ENCODE assay signal across 11 cellular contexts in the genomic region with DNA sequence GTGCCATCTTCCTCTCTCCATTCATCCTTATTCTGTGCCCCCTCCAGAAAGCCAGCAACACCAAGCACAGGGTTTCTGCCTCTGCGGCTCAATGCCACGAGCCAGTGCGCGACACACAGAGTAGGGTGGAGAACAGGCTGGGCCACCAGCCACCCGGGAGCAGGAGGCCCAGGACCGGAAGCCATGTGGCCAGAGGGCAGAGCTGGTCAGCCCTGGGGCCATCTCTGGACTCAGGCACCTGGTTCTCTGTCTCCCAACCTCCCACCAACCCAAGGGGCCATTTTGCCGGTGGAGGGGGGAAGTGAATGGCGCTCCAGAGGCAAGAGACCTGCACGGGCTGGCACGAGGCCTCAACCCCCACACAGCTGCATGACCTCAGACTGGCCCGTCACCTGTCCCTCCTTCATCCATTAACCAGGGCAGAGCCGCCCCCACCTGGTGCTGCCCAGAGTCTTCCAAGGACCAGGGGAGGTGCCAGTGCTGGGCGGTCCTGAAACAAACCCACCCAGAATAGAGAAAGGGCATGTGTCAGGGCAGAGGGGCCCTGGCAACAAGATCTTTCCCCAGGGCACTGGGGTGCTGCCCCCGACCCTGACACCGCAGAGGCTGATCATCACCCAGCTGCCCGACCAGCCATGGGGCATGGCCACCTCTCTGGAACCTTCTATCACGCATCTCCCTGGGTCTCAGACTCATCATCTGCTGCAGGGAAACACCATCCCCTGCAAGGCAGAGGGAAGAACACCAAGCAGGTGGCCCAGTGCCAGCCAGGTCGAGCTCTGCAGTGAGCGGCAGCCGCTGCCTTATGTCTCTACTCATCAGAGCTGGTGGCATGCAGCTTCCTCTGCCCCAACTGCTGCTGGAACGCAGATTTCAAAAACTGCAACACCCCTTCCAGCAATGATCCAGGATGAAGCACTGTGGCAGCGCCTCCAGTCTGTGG. TPM values are rescaled to one million over a fixed set of nuclear protein-coding genes. Genes with fewer than 3 reads are reported as not detected.
DNase-seq lines count a peak whose midpoint lies in the region; ATAC-seq and TF ChIP-seq lines count a peak whose summit lies in the region.
"Had no signal": no experiment of that assay in that cellular context is flagged by ENCODE, and none has a peak within 500 bp of the region (broad histone marks: within the 10 kb centered on the region; RNA-seq: fewer than 3 reads in every experiment).

No MANE protein-coding gene starts in this region.

- H3K4me2 ChIP-seq in smooth muscle cell, result peak overlapping the region; percentile 42

- H3K27me3 ChIP-seq in right cardiac atrium (ENCODE audit: control insufficient read depth, insufficient read depth) (no peaks in the 10 kb centered on the region), smooth muscle cell (ENCODE audit: low read depth) (no peaks in the 10 kb centered on the region)

- no peak for TF ChIP-seq CTCF in HEK293 (tag by site-specific recombination; IDR thresholded peaks at IDR 0.05)
- TF ChIP-seq CTCF in RWPE1 (conservative IDR thresholded peaks at IDR 0.05; ENCODE audit: low read depth), result no peak
- no peak for TF ChIP-seq CTCF in smooth muscle cell (IDR thresholded peaks at IDR 0.05; ENCODE audit: borderline replicate concordance, insufficient read depth, poor library complexity, severe bottlenecking)

- peaks cover 100% of the 10 kb centered on the region for H3K79me2 ChIP-seq in smooth muscle cell (ENCODE audit: low read depth)

- H2AFZ ChIP-seq in smooth muscle cell (ENCODE audit: low read depth), result no peak overlapping the region

- POLR2A ChIA-PET in HEK293 (lab: Yijun Ruan, JAX), result no interaction called here
- POLR2A ChIA-PET in RWPE1 (lab: Yijun Ruan, JAX; ENCODE audit: low non-redundant PET), result no interaction called here

- ATAC-seq in right cardiac atrium (peak in 1 of 2 donors; percentile 2), HG03571 (IDR thresholded peaks at IDR 0.05; ENCODE audit: unreplicated experiment) (no peak)
- ATAC-seq: activated CD8-positive, alpha-beta T cell treated with anti-CD3 and anti-CD28 coated beads, Interleukin-2, amount 10 ng/mL, durations not matched to agents 7 days and 5 days; activated naive CD8-positive, alpha-beta T cell treated with anti-CD3 and anti-CD28 coated beads, Interleukin-2, amount 50 U/mL, for 24 hours had no signal

- H3F3A ChIP-seq in smooth muscle cell (ENCODE audit: low read depth), result no peaks in the 10 kb centered on the region

- H3K4me1 ChIP-seq in HEK293 (ENCODE audit: control insufficient read depth, insufficient read depth, low read length) (no peaks in the 10 kb centered on the region), right cardiac atrium (ENCODE audit: control insufficient read depth, insufficient read depth, low read length) (peaks cover 8% of the 10 kb centered on the region), smooth muscle cell (ENCODE audit: low read depth) (peaks cover 16% of the 10 kb centered on the region)

- H3K9ac ChIP-seq in smooth muscle cell (ENCODE audit: low read depth), result no peak overlapping the region

- DNase-seq in RWPE1 (ENCODE audit: low spot score) (no peak), right cardiac atrium (peak; percentile 10 to 60 (median 59)), smooth muscle cell (lab: John Stamatoyannopoulos, UW; ENCODE audit: unreplicated experiment) (no peak), superior temporal gyrus (ENCODE audit: extremely low spot score) (no peak), SK-N-DZ (ENCODE audit: low spot score) (no peak)
- DNase-seq: activated CD8-positive, alpha-beta T cell treated with anti-CD3 and anti-CD28 coated beads, Interleukin-2, amount 10 ng/mL, durations not matched to agents 7 days and 5 days; activated naive CD8-positive, alpha-beta T cell treated with anti-CD3 and anti-CD28 coated beads, Interleukin-2, amount 50 U/mL, for 24 hours; DND-41; stimulated activated CD4-positive, alpha-beta T cell treated with anti-CD3 and anti-CD28 coated beads, Interleukin-15, amount 100 ng/mL, for 24 hours had no signal

- no peaks in the 10 kb centered on the region for H3K36me3 ChIP-seq in HEK293 (ENCODE audit: control insufficient read depth in 2 of 2, insufficient read depth in 1 of 2, low read length in 2 of 2)
- H3K36me3 ChIP-seq in smooth muscle cell (ENCODE audit: low read depth), result no peaks in the 10 kb centered on the region

- 81% methylated on average over 22 of the region's 22 CpGs for WGBS in right cardiac atrium
- 90% methylated on average over 22 of the region's 22 CpGs for WGBS in smooth muscle cell (ENCODE audit: low lambda C conversion rate)

- no peaks in the 10 kb centered on the region for H3K9me3 ChIP-seq in HEK293 (ENCODE audit: control insufficient read depth, insufficient read depth, low read depth, low read length)
- no peaks in the 10 kb centered on the region for H3K9me3 ChIP-seq in right cardiac atrium (ENCODE audit: control insufficient read depth, low read length)
- H3K9me3 ChIP-seq in smooth muscle cell (replicated peaks; ENCODE audit: low read depth), result no peaks in the 10 kb centered on the region

- H3K4me3 ChIP-seq in HEK293 (ENCODE audit: low read depth, low read length), result no peak overlapping the region
- no peak overlapping the region for H3K4me3 ChIP-seq in right cardiac atrium (ENCODE audit: low read length)
- H3K4me3 ChIP-seq in smooth muscle cell, result no peak overlapping the region

- no peak overlapping the region for H3K27ac ChIP-seq in HEK293 (ENCODE audit: extremely low read depth, low read depth, low read length)
- H3K27ac ChIP-seq in RWPE1, result peak overlapping the region; percentile 75
- H3K27ac ChIP-seq in right cardiac atrium (ENCODE audit: low read length), result no peak overlapping the region
- H3K27ac ChIP-seq in smooth muscle cell (ENCODE audit: low read depth), result no peak overlapping the region

- intact Hi-C loops in right cardiac atrium (cut with DNase I), result no loop called here

- peaks cover 100% of the 10 kb centered on the region for H4K20me1 ChIP-seq in smooth muscle cell (ENCODE audit: low read depth)

- CTCF ChIA-PET in HEK293 (lab: Yijun Ruan, JAX) (interaction anchor here (0.7 to 1.0 kb wide), 3 partner anchors 14 to 238 kb away, joined by 3 read pairs; no protein-coding TSS in a partner anchor), RWPE1 (lab: Yijun Ruan, JAX) (interaction anchor here (0.6 kb wide), 1 partner anchor 45 kb away, joined by 4 read pairs; no protein-coding TSS in a partner anchor)

TF ChIP-seq in HEK293, 187 proteins besides CTCF, POLR2A, EP300 and RAD21:
- no peak for TF ChIP-seq SETDB1 (IDR thresholded peaks at IDR 0.05; ENCODE audit: insufficient read length, low read length)
- peak; percentile 73 for TF ChIP-seq ZBTB17 (tag by site-specific recombination; IDR thresholded peaks at IDR 0.05)
- TF ChIP-seq GLIS1 (tag by site-specific recombination; IDR thresholded peaks at IDR 0.05), result peak; percentile 32; the same call in 1 of the 2 replicates
- TF ChIP-seq ZNF174 (tag by site-specific recombination; IDR thresholded peaks at IDR 0.05), result no peak
- TF ChIP-seq PRDM2 (tag by site-specific recombination; IDR thresholded peaks at IDR 0.05; ENCODE audit: borderline replicate concordance), result no peak
- no peak for TF ChIP-seq KLF10 (tag by site-specific recombination; IDR thresholded peaks at IDR 0.05)
TF ChIP-seq in HEK293: peak in this region for 2.

RNA-seq across cellular contexts. Expression of gene VAV2, which starts 11.9 kb away (rescaled TPM):
- total RNA-seq in right cardiac atrium (10 to 100 TPM in 1 of 4 donors, 1 to 10 TPM in 3; 6.3 to 11.4 (median 8.2) TPM), smooth muscle cell (26.2 and 27.4 TPM in 2 replicates)
- polyA plus RNA-seq in right cardiac atrium (4.7 TPM), smooth muscle cell (35.3 and 59.4 TPM in 2 replicates)
- 17.8 and 20.2 TPM in 2 replicates for polyA plus RNA-seq in SK-N-DZ (2014; cell fraction: cytosol; rRNA removed)
- polyA plus RNA-seq in SK-N-DZ (2014; cell fraction: nucleus; rRNA removed), result 36.3 and 41.4 TPM in 2 replicates

RNA-seq across cellular contexts. Expression of gene BRD3OS, which starts 45.1 kb away (rescaled TPM):
- total RNA-seq in right cardiac atrium (10 to 100 TPM in 3 of 4 donors, 1 to 10 TPM in 1; 9.2 to 12.1 (median 11.2) TPM), smooth muscle cell (10.9 and 16.1 TPM in 2 replicates)
- polyA plus RNA-seq in right cardiac atrium (4.7 TPM), smooth muscle cell (16.0 and 17.8 TPM in 2 replicates)
- polyA plus RNA-seq in SK-N-DZ (2014; cell fraction: cytosol; rRNA removed), result 14.3 and 16.5 TPM in 2 replicates
- 8.1 and 14.4 TPM in 2 replicates for polyA plus RNA-seq in SK-N-DZ (2014; cell fraction: nucleus; rRNA removed)

Comparison
In these comparisons a context has a peak if more than half of its experiments do, and no peak if none do; other contexts are left out.
1. DNase-seq: peak in right cardiac atrium (3 of 3); none in RWPE1 (single experiment), smooth muscle cell (single experiment), superior temporal gyrus (single experiment) and SK-N-DZ (single experiment).